Comparison of ENCODE assay signal across 12 cellular contexts in the genomic region with DNA sequence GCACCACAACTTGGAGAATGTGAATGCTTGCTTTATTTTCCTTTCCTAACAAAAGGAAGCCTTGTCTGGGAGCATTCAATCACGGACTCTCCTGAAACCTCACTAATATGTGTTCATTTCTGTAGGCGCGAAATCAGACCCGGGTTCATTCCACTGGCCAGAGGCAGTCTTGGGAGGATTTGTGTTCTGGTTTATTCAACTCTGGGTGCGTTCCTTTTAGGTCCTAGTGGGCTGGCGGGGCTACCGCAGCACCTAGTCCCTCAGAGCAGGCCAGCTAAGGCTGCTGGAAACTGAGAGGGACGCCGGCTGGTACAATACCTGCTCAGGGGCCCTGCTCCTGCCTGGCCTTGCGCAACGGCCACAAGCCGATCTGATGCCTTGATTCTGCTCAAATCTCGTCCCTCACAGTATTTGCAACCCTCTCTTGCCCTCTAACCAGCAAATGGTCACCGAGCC. TPM values are rescaled to one million over a fixed set of nuclear protein-coding genes. Genes with fewer than 3 reads are reported as not detected.
A peak's percentile ranks its signal among the peaks of the same experiment; 100 is the strongest.
DNase-seq lines count a peak whose midpoint lies in the region; ATAC-seq, FAIRE-seq and TF ChIP-seq lines count a peak whose summit lies in the region.
"Had no signal": no experiment of that assay in that cellular context is flagged by ENCODE, and none has a peak within 500 bp of the region (broad histone marks: within the 10 kb centered on the region; RNA-seq: fewer than 3 reads in every experiment).

No MANE protein-coding gene starts in this region.

- DNase-seq in HEK293T (ENCODE audit: extremely low spot score) (no peak), MCF 10A (ENCODE audit: unreplicated experiment) (no peak), left colon (no peak), small intestine (no peak), A673 (ENCODE audit: low spot score) (no peak)
- DNase-seq in activated CD8-positive, alpha-beta T cell treated with anti-CD3 and anti-CD28 coated beads, Interleukin-2, amount 10 ng/mL, durations not matched to agents 7 days and 5 days: no peak
- DNase-seq: cortex of kidney, retina had no signal

- peak overlapping the region; percentile 94 for H3K4me3 Mint-ChIP-seq in MCF 10A (ENCODE audit: unreplicated experiment)
- H3K4me3 Mint-ChIP-seq in activated CD8-positive, alpha-beta T cell treated with anti-CD3 and anti-CD28 coated beads, Interleukin-2, amount 10 ng/mL, durations not matched to agents 7 days and 5 days: no peak overlapping the region
- H3K4me3 Mint-ChIP-seq: activated naive CD4-positive, alpha-beta T cell treated with anti-CD3 and anti-CD28 coated beads, Interleukin-2, amount 50 U/mL, for 24 hours; memory B cell had no signal

- H3K27ac ChIP-seq in small intestine (ENCODE audit: low read depth in 1 of 2, low read length in 1 of 2) (peak overlapping the region; percentile 30 to 86), A673 (ENCODE audit: low read depth, low read length, poor library complexity, severe bottlenecking) (no peak overlapping the region)

- peak overlapping the region; percentile 98 for H3K27ac Mint-ChIP-seq in MCF 10A (ENCODE audit: low read depth, unreplicated experiment)
- H3K27ac Mint-ChIP-seq in activated CD8-positive, alpha-beta T cell treated with anti-CD3 and anti-CD28 coated beads, Interleukin-2, amount 10 ng/mL, durations not matched to agents 7 days and 5 days: no peak overlapping the region
- H3K27ac Mint-ChIP-seq: activated naive CD4-positive, alpha-beta T cell treated with anti-CD3 and anti-CD28 coated beads, Interleukin-2, amount 50 U/mL, for 24 hours; memory B cell had no signal

- peak overlapping the region in 1 of 2 donors; percentile 34 for H3K4me3 ChIP-seq in small intestine (ENCODE audit: low read depth in 1 of 2, low read length in 2 of 2)
- H3K4me3 ChIP-seq in A673 (ENCODE audit: low read depth, low read length, poor library complexity, severe bottlenecking): no peak overlapping the region

- no peaks in the 10 kb centered on the region for H3K9me3 Mint-ChIP-seq in MCF 10A (ENCODE audit: unreplicated experiment)
- no peaks in the 10 kb centered on the region for H3K9me3 Mint-ChIP-seq in activated CD8-positive, alpha-beta T cell treated with anti-CD3 and anti-CD28 coated beads, Interleukin-2, amount 10 ng/mL, durations not matched to agents 7 days and 5 days (ENCODE audit: insufficient read depth)
- H3K9me3 Mint-ChIP-seq: activated naive CD4-positive, alpha-beta T cell treated with anti-CD3 and anti-CD28 coated beads, Interleukin-2, amount 50 U/mL, for 24 hours; memory B cell had no signal

- 11 to 40% (median 32%) methylated on average over 14 of the region's 14 CpGs for WGBS in small intestine, 3 donors

- POLR2A ChIA-PET in HEK293T (lab: Yijun Ruan, JAX) (no interaction called here), MCF 10A (lab: Yijun Ruan, JAX) (interaction anchor here (0.6 to 15.3 kb wide), 11 partner anchors 8 to 272 kb away, joined by 3 to 485 read pairs (median 30); a partner anchor contains a TSS), A673 (lab: Charles Lee; ENCODE audit: low non-redundant PET) (no interaction called here)
- POLR2A ChIA-PET in activated CD8-positive, alpha-beta T cell treated with anti-CD3 and anti-CD28 coated beads, Interleukin-2, amount 10 ng/mL, durations not matched to agents 7 days and 5 days (lab: Charles Lee): no interaction called here

- CTCF ChIA-PET in HEK293T (lab: Yijun Ruan, JAX): no interaction called here
- CTCF ChIA-PET in MCF 10A (lab: Yijun Ruan, JAX): interaction anchor here (0.5 to 4.2 kb wide), 4 partner anchors 12 to 264 kb away, joined by 3 to 19 read pairs (median 4); no protein-coding TSS in a partner anchor
- CTCF ChIA-PET in A673 (lab: Charles Lee): no interaction called here
- CTCF ChIA-PET in activated CD8-positive, alpha-beta T cell treated with anti-CD3 and anti-CD28 coated beads, Interleukin-2, amount 10 ng/mL, durations not matched to agents 7 days and 5 days (lab: Charles Lee): no interaction called here

- BruUV-seq in MCF 10A (replicated peaks; lab: Mats Ljungman, UMichigan) (no TSS peak), A673 (replicated peaks; lab: Mats Ljungman, UMichigan) (no TSS peak)

- H3K4me1 ChIP-seq in small intestine (ENCODE audit: control insufficient read depth in 2 of 2, insufficient read depth in 1 of 2, low read depth in 1 of 2, low read length in 1 of 2) (peaks cover 4 to 20% of the 10 kb centered on the region in 2 donors), A673 (ENCODE audit: insufficient read depth, low read length, poor library complexity, severe bottlenecking) (no peaks in the 10 kb centered on the region)

- H3K36me3 ChIP-seq in small intestine (ENCODE audit: control insufficient read depth in 2 of 2, insufficient read depth in 2 of 2, low read length in 2 of 2) (no peaks in the 10 kb centered on the region), A673 (ENCODE audit: insufficient read depth, low read length, poor library complexity, severe bottlenecking) (no peaks in the 10 kb centered on the region)

- H3K36me3 Mint-ChIP-seq in MCF 10A (ENCODE audit: insufficient read depth, unreplicated experiment): peaks cover 31% of the 10 kb centered on the region
- no peaks in the 10 kb centered on the region for H3K36me3 Mint-ChIP-seq in activated CD8-positive, alpha-beta T cell treated with anti-CD3 and anti-CD28 coated beads, Interleukin-2, amount 10 ng/mL, durations not matched to agents 7 days and 5 days (ENCODE audit: low read depth)
- H3K36me3 Mint-ChIP-seq: activated naive CD4-positive, alpha-beta T cell treated with anti-CD3 and anti-CD28 coated beads, Interleukin-2, amount 50 U/mL, for 24 hours; memory B cell had no signal

- H3K27me3 Mint-ChIP-seq in MCF 10A (ENCODE audit: insufficient read depth, unreplicated experiment): no peaks in the 10 kb centered on the region
- H3K27me3 Mint-ChIP-seq in activated CD8-positive, alpha-beta T cell treated with anti-CD3 and anti-CD28 coated beads, Interleukin-2, amount 10 ng/mL, durations not matched to agents 7 days and 5 days (ENCODE audit: low read depth): peaks cover 21% of the 10 kb centered on the region

- TF ChIP-seq CTCF in MCF 10A (IDR thresholded peaks at IDR 0.05; ENCODE audit: unreplicated experiment) (no peak), A673 (conservative IDR thresholded peaks at IDR 0.05; ENCODE audit: low read depth, low read length) (no peak)

- H3K9me3 ChIP-seq in small intestine (ENCODE audit: control insufficient read depth, low read depth): no peaks in the 10 kb centered on the region
- H3K9me3 ChIP-seq in A673 (ENCODE audit: low read depth, low read length, poor library complexity, severe bottlenecking): no peaks in the 10 kb centered on the region

- ATAC-seq in left colon (peak; percentile 27), HG03571 (IDR thresholded peaks at IDR 0.05; ENCODE audit: unreplicated experiment) (no peak), GM18861 (IDR thresholded peaks at IDR 0.05; ENCODE audit: unreplicated experiment) (no peak)
- ATAC-seq in activated CD8-positive, alpha-beta T cell treated with anti-CD3 and anti-CD28 coated beads, Interleukin-2, amount 10 ng/mL, durations not matched to agents 7 days and 5 days: no peak

- H3K4me1 Mint-ChIP-seq in MCF 10A (ENCODE audit: insufficient read depth, unreplicated experiment): peaks cover 15% of the 10 kb centered on the region
- peaks cover 2% of the 10 kb centered on the region for H3K4me1 Mint-ChIP-seq in activated CD8-positive, alpha-beta T cell treated with anti-CD3 and anti-CD28 coated beads, Interleukin-2, amount 10 ng/mL, durations not matched to agents 7 days and 5 days (ENCODE audit: low read depth)
- H3K4me1 Mint-ChIP-seq: activated naive CD4-positive, alpha-beta T cell treated with anti-CD3 and anti-CD28 coated beads, Interleukin-2, amount 50 U/mL, for 24 hours; memory B cell had no signal

- intact Hi-C loops in MCF 10A (cut with micrococcal nuclease) (no loop called here), left colon (cut with DNase I, micrococcal nuclease) (no loop called here), A673 (cut with micrococcal nuclease; ENCODE audit: unreplicated experiment) (no loop called here)

- no peak for FAIRE-seq in small intestine (lab: Jason Lieb, UNC)

- H3K27me3 ChIP-seq in small intestine (ENCODE audit: control insufficient read depth in 2 of 2, insufficient read depth in 2 of 2, low read length in 2 of 2) (no peaks in the 10 kb centered on the region), A673 (replicated peaks; ENCODE audit: insufficient read depth, low read depth, low read length, poor library complexity) (peaks cover 100% of the 10 kb centered on the region)

RNA-seq across cellular contexts. Expression of a gene that starts 7.5 kb away (rescaled TPM):
- 2.6 and 3.7 TPM in 2 replicates for total RNA-seq in MCF 10A (2022)
- 1 to 10 TPM; 4.5 to 5.1 TPM for total RNA-seq in left colon
- polyA plus RNA-seq in small intestine: 1 to 10 TPM in 2 of 3 donors, not detected in 1; 2.4 to 7.9 TPM
- total RNA-seq in A673 (2021): not detected in 2 replicates
- not detected for total RNA-seq in activated CD8-positive, alpha-beta T cell treated with anti-CD3 and anti-CD28 coated beads, Interleukin-2, amount 10 ng/mL, durations not matched to agents 7 days and 5 days

RNA-seq across cellular contexts. Expression of a gene that starts 20.4 kb away (rescaled TPM):
- total RNA-seq in MCF 10A (2022) (7.4 and 8.8 TPM in 2 replicates), left colon (10 to 100 TPM; 13.0 to 16.2 TPM), A673 (2021) (not detected in 2 replicates)
- 1 to 10 TPM in 2 of 3 donors, under 1 TPM in 1; 0.45 to 7.7 (median 2.4) TPM for polyA plus RNA-seq in small intestine
- total RNA-seq in activated CD8-positive, alpha-beta T cell treated with anti-CD3 and anti-CD28 coated beads, Interleukin-2, amount 10 ng/mL, durations not matched to agents 7 days and 5 days: not detected

RNA-seq across cellular contexts. Expression of a gene that starts 20.6 kb away (rescaled TPM):
- total RNA-seq in MCF 10A (2022) (1.2 and 1.4 TPM in 2 replicates), left colon (1 to 10 TPM; 2.7 to 3.2 TPM), A673 (2021) (not detected in 2 replicates)
- polyA plus RNA-seq in small intestine: under 1 TPM in 1 of 3 donors, not detected in 2; 0.97 TPM
- total RNA-seq in activated CD8-positive, alpha-beta T cell treated with anti-CD3 and anti-CD28 coated beads, Interleukin-2, amount 10 ng/mL, durations not matched to agents 7 days and 5 days: not detected

RNA-seq across cellular contexts. Expression of a gene that starts 24.5 kb away (rescaled TPM):
- 0.96 and 2.0 TPM in 2 replicates for total RNA-seq in MCF 10A (2022)
- 10 to 100 TPM; 20.0 to 21.2 TPM for total RNA-seq in left colon
- under 1 TPM in 2 of 3 donors, not detected in 1; 0.46 to 0.81 TPM for polyA plus RNA-seq in small intestine
- total RNA-seq in A673 (2021): not detected in 2 replicates
- not detected for total RNA-seq in activated CD8-positive, alpha-beta T cell treated with anti-CD3 and anti-CD28 coated beads, Interleukin-2, amount 10 ng/mL, durations not matched to agents 7 days and 5 days

RNA-seq across cellular contexts. Expression of a gene that starts 27.2 kb away (rescaled TPM):
- 5.6 and 7.1 TPM in 2 replicates for total RNA-seq in MCF 10A (2022)
- 1 to 10 TPM; 2.4 to 3.0 TPM for total RNA-seq in left colon
- under 1 TPM in 2 of 3 donors, not detected in 1; 0.49 to 0.81 TPM for polyA plus RNA-seq in small intestine
- total RNA-seq in A673 (2021): not detected in 2 replicates
- under 1 TPM; 0.89 to 0.92 TPM for total RNA-seq in activated CD8-positive, alpha-beta T cell treated with anti-CD3 and anti-CD28 coated beads, Interleukin-2, amount 10 ng/mL, durations not matched to agents 7 days and 5 days
